11 cellular contexts compared by ENCODE assay signal in the genomic region with DNA sequence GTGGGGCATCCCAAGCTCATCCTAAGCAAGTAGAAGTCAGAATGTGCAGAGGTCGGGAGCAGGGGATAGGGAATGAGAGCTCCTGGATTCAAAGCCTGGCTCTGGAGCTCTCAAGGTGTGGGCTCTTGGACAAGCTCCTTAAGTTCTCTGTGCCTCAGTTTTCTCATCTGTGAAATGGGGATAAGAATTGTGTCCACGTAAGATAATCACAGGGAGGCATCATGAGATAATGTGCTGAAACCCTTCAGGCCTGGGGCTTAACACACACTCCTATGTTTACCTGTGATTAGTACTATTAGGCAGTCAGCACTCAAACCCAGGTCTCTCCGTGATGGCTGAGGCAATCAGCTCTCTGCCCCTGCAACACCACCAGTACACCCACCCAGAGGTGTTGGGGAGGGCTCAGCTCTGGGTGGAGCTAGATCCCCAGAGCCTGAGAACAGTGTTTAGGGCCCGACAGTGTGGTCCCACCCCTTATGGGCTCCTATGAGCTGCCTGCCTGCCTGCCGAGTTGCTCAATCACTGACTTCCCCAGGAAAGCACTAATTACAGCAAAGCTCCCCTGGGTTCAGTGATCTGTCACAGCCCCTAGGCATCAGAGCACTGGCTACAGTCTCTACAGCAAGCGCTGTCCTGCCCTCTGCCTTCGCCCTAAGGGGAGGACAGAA.
DNase-seq lines count a peak whose midpoint lies in the region; ATAC-seq and TF ChIP-seq lines count a peak whose summit lies in the region.
"Had no signal": no experiment of that assay in that cellular context is flagged by ENCODE, and none has a peak within 500 bp of the region (broad histone marks: within the 10 kb centered on the region; RNA-seq: fewer than 3 reads in every experiment).

No MANE protein-coding gene starts in this region.

- no peaks in the 10 kb centered on the region for H3K4me1 ChIP-seq in RWPE2 (ENCODE audit: insufficient read depth, poor library complexity, severe bottlenecking)
- H3K4me1 ChIP-seq in neutrophil (ENCODE audit: control insufficient read depth in 1 of 2, insufficient read depth in 1 of 2, low read depth in 1 of 2, low read length in 1 of 2), result peaks cover 88 to 90% of the 10 kb centered on the region in 2 experiments

- H3K9me3 ChIP-seq in RWPE2 (ENCODE audit: severe bottlenecking) (no peaks in the 10 kb centered on the region), neutrophil (no peaks in the 10 kb centered on the region)

- ATAC-seq in RWPE2 (ENCODE audit: low read depth), result peak; percentile 45; the same call in 2 of the 3 replicates

- no peaks in the 10 kb centered on the region for H3K27me3 ChIP-seq in HL-60 (ENCODE audit: insufficient read depth, poor library complexity, severe bottlenecking)
- H3K27me3 ChIP-seq in RWPE2 (ENCODE audit: insufficient read depth, poor library complexity, severe bottlenecking), result no peaks in the 10 kb centered on the region
- no peaks in the 10 kb centered on the region for H3K27me3 ChIP-seq in neutrophil

- no peak for TF ChIP-seq CTCF in HL-60 (IDR thresholded peaks at IDR 0.05; ENCODE audit: insufficient read depth, low read length)
- TF ChIP-seq CTCF in RWPE2 (IDR thresholded peaks at IDR 0.05; ENCODE audit: poor library complexity, severe bottlenecking), result no peak
- no peak for TF ChIP-seq CTCF in neutrophil (IDR thresholded peaks at IDR 0.05)

- no peaks in the 10 kb centered on the region for H3K36me3 ChIP-seq in RWPE2 (ENCODE audit: low read depth)
- peaks cover 27% of the 10 kb centered on the region for H3K36me3 ChIP-seq in neutrophil

- H3K4me3 ChIP-seq in HL-60 (replicated peaks; ENCODE audit: insufficient read depth, low read length) (no peak overlapping the region), RWPE2 (ENCODE audit: severe bottlenecking) (no peak overlapping the region), neutrophil (ENCODE audit: low read depth in 1 of 2, low read length in 1 of 2) (peak overlapping the region; percentile 45 to 49)

- DNase-seq in HL-60 (ENCODE audit: low read depth in 1 of 2, low spot score in 1 of 2) (peak; percentile 89 to 93), RWPE2 (ENCODE audit: low spot score) (no peak), fibroblast of peridontal ligament (ENCODE audit: extremely low read depth) (peak; percentile 12), NCI-H2029 (lab: John Stamatoyannopoulos, UW) (no peak), NCI-H128 (lab: John Stamatoyannopoulos, UW; ENCODE audit: unreplicated experiment) (no peak), anterior cingulate cortex (lab: John Stamatoyannopoulos, UW) (no peak), NCI-H524 (lab: John Stamatoyannopoulos, UW) (no peak)
- DNase-seq: activated CD4-positive, alpha-beta T cell treated with anti-CD3 and anti-CD28 coated beads, Interleukin-2, amount 10 ng/mL, durations not matched to agents 7 days and 5 days; DMS79 treated with DMSO at 0.1 percent for 48 hours; NCI-H1930 had no signal

- H3K27ac ChIP-seq in HL-60 (replicated peaks) (peak overlapping the region; percentile 49), RWPE2 (ENCODE audit: poor library complexity, severe bottlenecking) (no peak overlapping the region), neutrophil (peak overlapping the region; percentile 100)

Comparison
In these comparisons a context has a peak if more than half of its experiments do, and no peak if none do; other contexts are left out.
1. DNase-seq: peak in HL-60 (2 of 2) and fibroblast of peridontal ligament (single experiment); none in RWPE2 (single experiment), NCI-H2029 (single experiment), NCI-H128 (single experiment), anterior cingulate cortex (0 of 58) and NCI-H524 (0 of 2).
2. H3K4me3 ChIP-seq: peak in neutrophil (2 of 2); none in HL-60 (single experiment) and RWPE2 (single experiment).